Comparison of ENCODE assay signal across 19 cellular contexts in genomic region chr7:37277513-37277912, GRCh38.
A peak's percentile ranks its signal among the peaks of the same experiment; 100 is the strongest.
DNase-seq lines count a peak whose midpoint lies in the region; ATAC-seq, FAIRE-seq and TF ChIP-seq lines count a peak whose summit lies in the region.
"Had no signal": no experiment of that assay in that cellular context is flagged by ENCODE, and none has a peak within 500 bp of the region (broad histone marks: within the 10 kb centered on the region; RNA-seq: fewer than 3 reads in every experiment).

No MANE protein-coding gene starts in this region.

- H3K79me2 ChIP-seq in astrocyte (ENCODE audit: insufficient read depth, low read length), result no peaks in the 10 kb centered on the region

- no peak for TF ChIP-seq CTCF in astrocyte (IDR thresholded peaks at IDR 0.05; ENCODE audit: insufficient read depth, low read depth, low read length)
- no peak for TF ChIP-seq CTCF in CD8-positive, alpha-beta T cell (IDR thresholded peaks at IDR 0.05)

- WGBS in small intestine, 3 donors, result 88 to 96% (median 95%) methylated on average over 3 of the region's 3 CpGs

- intact Hi-C loops in CD8-positive, alpha-beta T cell (cut with DNase I, micrococcal nuclease), result no loop called here

- no peak overlapping the region for H3K4me3 Mint-ChIP-seq in activated T-cell treated with anti-CD3 and anti-CD28 coated beads, Interleukin-2, amount 50 U/mL, for 24 hours
- no peak overlapping the region for H3K4me3 Mint-ChIP-seq in activated T-cell treated with anti-CD3 and anti-CD28 coated beads, Interleukin-2, amount 50 U/mL, for 72 hours
- H3K4me3 Mint-ChIP-seq in astrocyte (ENCODE audit: unreplicated experiment), result no peak overlapping the region
- H3K4me3 Mint-ChIP-seq in CD8-positive, alpha-beta T cell, result no peak overlapping the region

- DNase-seq in activated T-cell treated with anti-CD3 and anti-CD28 coated beads, Interleukin-2, amount 50 U/mL, for 24 hours, result no peak
- no peak for DNase-seq in activated T-cell treated with anti-CD3 and anti-CD28 coated beads, Interleukin-2, amount 50 U/mL, for 72 hours
- no peak for DNase-seq in astrocyte (ENCODE audit: low read depth)
- no peak for DNase-seq in CD8-positive, alpha-beta T cell
- no peak for DNase-seq in SKM-1 (lab: John Stamatoyannopoulos, UW; ENCODE audit: unreplicated experiment)
- DNase-seq in small intestine, result no peak
- DNase-seq: 8988T; ACHN; CD4-positive, alpha-beta memory T cell; COR-L47; DND-41; GDM1 had no signal

- FAIRE-seq in astrocyte (lab: Jason Lieb, UNC), result no peak
- no peak for FAIRE-seq in small intestine (lab: Jason Lieb, UNC)
- FAIRE-seq: GM12892, GM19239, H1 had no signal

- H3K36me3 ChIP-seq in astrocyte (ENCODE audit: insufficient read depth, low read length), result no peaks in the 10 kb centered on the region
- no peaks in the 10 kb centered on the region for H3K36me3 ChIP-seq in CD8-positive, alpha-beta T cell (ENCODE audit: insufficient read depth, low read length)
- H3K36me3 ChIP-seq in small intestine (ENCODE audit: control insufficient read depth in 2 of 2, insufficient read depth in 2 of 2, low read length in 2 of 2), result no peaks in the 10 kb centered on the region
- H3K36me3 ChIP-seq: HAP-1 had no signal

- H3K4me1 Mint-ChIP-seq in activated T-cell treated with anti-CD3 and anti-CD28 coated beads, Interleukin-2, amount 50 U/mL, for 24 hours (ENCODE audit: low read depth), result peaks cover 63% of the 10 kb centered on the region
- H3K4me1 Mint-ChIP-seq in activated T-cell treated with anti-CD3 and anti-CD28 coated beads, Interleukin-2, amount 50 U/mL, for 72 hours (ENCODE audit: low read depth), result peaks cover 35% of the 10 kb centered on the region
- peaks cover 18% of the 10 kb centered on the region for H3K4me1 Mint-ChIP-seq in astrocyte (ENCODE audit: low read depth, unreplicated experiment)
- peaks cover 40% of the 10 kb centered on the region for H3K4me1 Mint-ChIP-seq in CD8-positive, alpha-beta T cell (ENCODE audit: low read depth)

- no peaks in the 10 kb centered on the region for H3K9me3 Mint-ChIP-seq in activated T-cell treated with anti-CD3 and anti-CD28 coated beads, Interleukin-2, amount 50 U/mL, for 24 hours
- no peaks in the 10 kb centered on the region for H3K9me3 Mint-ChIP-seq in activated T-cell treated with anti-CD3 and anti-CD28 coated beads, Interleukin-2, amount 50 U/mL, for 72 hours
- H3K9me3 Mint-ChIP-seq in astrocyte (ENCODE audit: unreplicated experiment), result peaks cover 2% of the 10 kb centered on the region
- H3K9me3 Mint-ChIP-seq in CD8-positive, alpha-beta T cell, result no peaks in the 10 kb centered on the region
- H3K9me3 Mint-ChIP-seq: CD4-positive, alpha-beta memory T cell had no signal

- H3K4me3 ChIP-seq in astrocyte (ENCODE audit: insufficient read depth, low read depth, low read length), result no peak overlapping the region
- H3K4me3 ChIP-seq in CD8-positive, alpha-beta T cell (ENCODE audit: low read depth, low read length), result no peak overlapping the region
- no peak overlapping the region for H3K4me3 ChIP-seq in small intestine (ENCODE audit: low read depth in 1 of 2, low read length in 2 of 2)
- H3K4me3 ChIP-seq: BLaER1 treated with 17β-estradiol and CSF1 and Interleukin-3, amounts not matched to agents 10 nM and 100 nM; HAP-1 had no signal

- POLR2A ChIA-PET in CD8-positive, alpha-beta T cell (lab: Charles Lee), result no interaction called here

- H3K27me3 Mint-ChIP-seq in activated T-cell treated with anti-CD3 and anti-CD28 coated beads, Interleukin-2, amount 50 U/mL, for 24 hours, result no peaks in the 10 kb centered on the region
- no peaks in the 10 kb centered on the region for H3K27me3 Mint-ChIP-seq in activated T-cell treated with anti-CD3 and anti-CD28 coated beads, Interleukin-2, amount 50 U/mL, for 72 hours (ENCODE audit: low read depth)
- no peaks in the 10 kb centered on the region for H3K27me3 Mint-ChIP-seq in astrocyte (ENCODE audit: low read depth, unreplicated experiment)
- H3K27me3 Mint-ChIP-seq in CD8-positive, alpha-beta T cell (ENCODE audit: low read depth), result no peaks in the 10 kb centered on the region
- H3K27me3 Mint-ChIP-seq: CD4-positive, alpha-beta memory T cell had no signal

- peaks cover 71% of the 10 kb centered on the region for H3K36me3 Mint-ChIP-seq in activated T-cell treated with anti-CD3 and anti-CD28 coated beads, Interleukin-2, amount 50 U/mL, for 24 hours (ENCODE audit: low read depth)
- peaks cover 4 to 5% of the 10 kb centered on the region in 2 donors for H3K36me3 Mint-ChIP-seq in activated T-cell treated with anti-CD3 and anti-CD28 coated beads, Interleukin-2, amount 50 U/mL, for 72 hours (ENCODE audit: insufficient read depth in 2 of 2)
- H3K36me3 Mint-ChIP-seq in astrocyte (ENCODE audit: low read depth, unreplicated experiment), result peaks cover 2% of the 10 kb centered on the region
- peaks cover 26% of the 10 kb centered on the region for H3K36me3 Mint-ChIP-seq in CD8-positive, alpha-beta T cell

- no peaks in the 10 kb centered on the region for H4K20me1 ChIP-seq in astrocyte (ENCODE audit: insufficient read depth, low read length)

- H3K9me3 ChIP-seq in astrocyte (ENCODE audit: insufficient read depth, low read depth, low read length), result no peaks in the 10 kb centered on the region
- no peaks in the 10 kb centered on the region for H3K9me3 ChIP-seq in CD8-positive, alpha-beta T cell (ENCODE audit: low read length)
- no peaks in the 10 kb centered on the region for H3K9me3 ChIP-seq in small intestine (ENCODE audit: control insufficient read depth, low read depth)
- H3K9me3 ChIP-seq: HAP-1 had no signal

- H3K27ac ChIP-seq in astrocyte (ENCODE audit: low read depth, low read length) (no peak overlapping the region), layer of hippocampus (ENCODE audit: low read depth, low read length) (peak overlapping the region; percentile 98), temporal lobe (ENCODE audit: low read depth, low read length) (peak overlapping the region; percentile 99), small intestine (ENCODE audit: low read depth in 1 of 2, low read length in 1 of 2) (no peak overlapping the region)
- H3K27ac ChIP-seq in CD8-positive, alpha-beta T cell (ENCODE audit: low read depth, low read length), result no peak overlapping the region
- H3K27ac ChIP-seq: BLaER1 treated with 17β-estradiol and CSF1 and Interleukin-3, amounts not matched to agents 10 nM and 100 nM had no signal

- peak overlapping the region; percentile 29 for H3K27ac Mint-ChIP-seq in activated T-cell treated with anti-CD3 and anti-CD28 coated beads, Interleukin-2, amount 50 U/mL, for 24 hours
- H3K27ac Mint-ChIP-seq in activated T-cell treated with anti-CD3 and anti-CD28 coated beads, Interleukin-2, amount 50 U/mL, for 72 hours, result no peak overlapping the region
- H3K27ac Mint-ChIP-seq in astrocyte (ENCODE audit: unreplicated experiment), result peak overlapping the region; percentile 85
- H3K27ac Mint-ChIP-seq in CD8-positive, alpha-beta T cell, result no peak overlapping the region

- ATAC-seq in activated T-cell treated with anti-CD3 and anti-CD28 coated beads, Interleukin-2, amount 50 U/mL, for 72 hours (replicated peaks in 1 of 2), result no peak
- ATAC-seq in CD8-positive, alpha-beta T cell, result no peak

- no peaks in the 10 kb centered on the region for H3K27me3 ChIP-seq in astrocyte (ENCODE audit: insufficient read depth, low read length)
- H3K27me3 ChIP-seq in layer of hippocampus (ENCODE audit: control insufficient read depth, insufficient read depth, low read length), result no peaks in the 10 kb centered on the region
- no peaks in the 10 kb centered on the region for H3K27me3 ChIP-seq in CD8-positive, alpha-beta T cell (ENCODE audit: insufficient read depth, low read length)
- H3K27me3 ChIP-seq in small intestine (ENCODE audit: control insufficient read depth in 2 of 2, insufficient read depth in 2 of 2, low read length in 2 of 2), result no peaks in the 10 kb centered on the region
- H3K27me3 ChIP-seq: BLaER1 treated with 17β-estradiol and CSF1 and Interleukin-3, amounts not matched to agents 10 nM and 100 nM had no signal

- no peak overlapping the region for H3K9ac ChIP-seq in astrocyte (ENCODE audit: low read length)
- H3K9ac ChIP-seq: BLaER1 treated with 17β-estradiol and CSF1 and Interleukin-3, amounts not matched to agents 10 nM and 100 nM had no signal

- H3K4me1 ChIP-seq in astrocyte (ENCODE audit: insufficient read depth, low read length) (no peaks in the 10 kb centered on the region), small intestine (ENCODE audit: control insufficient read depth in 2 of 2, insufficient read depth in 1 of 2, low read depth in 1 of 2, low read length in 1 of 2) (peaks cover 0 to 2% of the 10 kb centered on the region in 2 donors)
- no peaks in the 10 kb centered on the region for H3K4me1 ChIP-seq in CD8-positive, alpha-beta T cell (ENCODE audit: insufficient read depth, low read length)
- H3K4me1 ChIP-seq: BLaER1 treated with 17β-estradiol and CSF1 and Interleukin-3, amounts not matched to agents 10 nM and 100 nM; HAP-1 had no signal

- CTCF ChIA-PET in CD8-positive, alpha-beta T cell (lab: Charles Lee), result interaction anchor here (0.8 to 1.1 kb wide), 2 partner anchors 10 to 76 kb away, joined by 3 read pairs; no protein-coding TSS in a partner anchor

- H2AFZ ChIP-seq in astrocyte (ENCODE audit: low read depth, low read length), result no peak overlapping the region

- H3K4me2 ChIP-seq in astrocyte (ENCODE audit: low read length), result no peak overlapping the region
- H3K4me2 ChIP-seq: BLaER1 treated with 17β-estradiol and CSF1 and Interleukin-3, amounts not matched to agents 10 nM and 100 nM had no signal

Comparison
In these comparisons a context has a peak if more than half of its experiments do, and no peak if none do; other contexts are left out.
1. H3K27ac Mint-ChIP-seq: peak in activated T-cell treated with anti-CD3 and anti-CD28 coated beads, Interleukin-2, amount 50 U/mL, for 24 hours (single experiment) and astrocyte (single experiment); none in activated T-cell treated with anti-CD3 and anti-CD28 coated beads, Interleukin-2, amount 50 U/mL, for 72 hours (single experiment) and CD8-positive, alpha-beta T cell (single experiment).
2. H3K27ac ChIP-seq: peak in layer of hippocampus (single experiment) and temporal lobe (single experiment); none in astrocyte (single experiment), CD8-positive, alpha-beta T cell (single experiment) and small intestine (0 of 2).